In genomic region chr4:813900-814299, GRCh38 we compare ENCODE assay signal across 20 cellular contexts. TPM values are rescaled to one million over a fixed set of nuclear protein-coding genes. Genes with fewer than 3 reads are reported as not detected.
A peak's percentile ranks its signal among the peaks of the same experiment; 100 is the strongest.
DNase-seq lines count a peak whose midpoint lies in the region; ATAC-seq and TF ChIP-seq lines count a peak whose summit lies in the region.
"Had no signal": no experiment of that assay in that cellular context is flagged by ENCODE, and none has a peak within 500 bp of the region (broad histone marks: within the 10 kb centered on the region; RNA-seq: fewer than 3 reads in every experiment).

No MANE protein-coding gene starts in this region.

- H3K27ac ChIP-seq in WERI-Rb-1 = no peak overlapping the region
- H3K27ac ChIP-seq: thoracic aorta had no signal

- in situ Hi-C loops in GM13977 (cut with MboI; ENCODE audit: low pct_unique_long_range_greater_than_20kb, low sequenced_read_pairs, unreplicated experiment) = no loop called here

- no peak for ATAC-seq in GM18858 (IDR thresholded peaks at IDR 0.05; ENCODE audit: unreplicated experiment)
- ATAC-seq: Panc1 had no signal

- TF ChIP-seq CTCF in GM13977 (IDR thresholded peaks at IDR 0.05; ENCODE audit: extremely low read depth, insufficient read depth, missing control alignments) (peak; percentile 30), WERI-Rb-1 (IDR thresholded peaks at IDR 0.05; ENCODE audit: low read depth, low read length) (peak; percentile 63), BE2C (IDR thresholded peaks at IDR 0.05; ENCODE audit: low read depth, low read length) (no peak)

- no peaks in the 10 kb centered on the region for H3K9me3 ChIP-seq in WERI-Rb-1 (ENCODE audit: severe bottlenecking)
- no peaks in the 10 kb centered on the region for H3K9me3 ChIP-seq in BE2C
- H3K9me3 ChIP-seq: HAP-1, thoracic aorta had no signal

- H3K4me1 ChIP-seq in BE2C = no peaks in the 10 kb centered on the region
- H3K4me1 ChIP-seq: HAP-1 had no signal

- H3K4me3 ChIP-seq in WERI-Rb-1 (ENCODE audit: low read depth, low read length) = no peak overlapping the region
- no peak overlapping the region for H3K4me3 ChIP-seq in BE2C (ENCODE audit: low read depth, low read length)
- H3K4me3 ChIP-seq: HAP-1, thoracic aorta had no signal

- peaks cover 63% of the 10 kb centered on the region for H3K36me3 ChIP-seq in WERI-Rb-1
- H3K36me3 ChIP-seq in BE2C = peaks cover 29% of the 10 kb centered on the region
- H3K36me3 ChIP-seq: HAP-1, thoracic aorta had no signal

- peak; percentile 11 for DNase-seq in COLO668 (lab: John Stamatoyannopoulos, UW; ENCODE audit: unreplicated experiment)
- DNase-seq in GM13977 (ENCODE audit: low spot score) = no peak
- DNase-seq in WERI-Rb-1 = no peak
- DNase-seq in left kidney (ENCODE audit: low read depth, low spot score) = peak; percentile 56
- DNase-seq in Ammon's horn (ENCODE audit: low spot score) = no peak
- DNase-seq in NAMALWA (ENCODE audit: low spot score) = no peak
- no peak for DNase-seq in BE2C
- DNase-seq: activated CD4-positive, alpha-beta T cell treated with anti-CD3 and anti-CD28 coated beads for 4 hours; CD8-positive, alpha-beta memory T cell; dermis blood vessel endothelial cell; DMS79 treated with DMSO at 0.1 percent for 48 hours; NCI-H1436 treated with DMSO at 0.1 percent for 48 hours; NCI-H2171 treated with DMSO at 0.1 percent for 48 hours; NCI-H748 treated with DMSO at 0.1 percent for 48 hours; retina; stimulated activated CD4-positive, alpha-beta T cell treated with anti-CD3 and anti-CD28 coated beads, Interleukin-15, amount 100 ng/mL, for 24 hours had no signal

- H3K27me3 ChIP-seq in WERI-Rb-1 (ENCODE audit: insufficient read depth, low read depth, severe bottlenecking) (no peaks in the 10 kb centered on the region), BE2C (no peaks in the 10 kb centered on the region)

RNA-seq across cellular contexts. Expression of gene CPLX1, which starts 12.0 kb away (rescaled TPM):
- polyA plus RNA-seq in BE2C (2012; ENCODE audit: insufficient read depth, insufficient read length, low read depth) = 71.1 TPM
- polyA plus RNA-seq: CD8-positive, alpha-beta memory T cell had no signal

Comparison
In these comparisons a context has a peak if more than half of its experiments do, and no peak if none do; other contexts are left out.
1. DNase-seq: peak in COLO668 (single experiment) and left kidney (single experiment); none in GM13977 (single experiment), WERI-Rb-1 (single experiment), Ammon's horn (single experiment), NAMALWA (single experiment) and BE2C (single experiment).